Comparison of ENCODE assay signal across 19 cellular contexts in the genomic region with DNA sequence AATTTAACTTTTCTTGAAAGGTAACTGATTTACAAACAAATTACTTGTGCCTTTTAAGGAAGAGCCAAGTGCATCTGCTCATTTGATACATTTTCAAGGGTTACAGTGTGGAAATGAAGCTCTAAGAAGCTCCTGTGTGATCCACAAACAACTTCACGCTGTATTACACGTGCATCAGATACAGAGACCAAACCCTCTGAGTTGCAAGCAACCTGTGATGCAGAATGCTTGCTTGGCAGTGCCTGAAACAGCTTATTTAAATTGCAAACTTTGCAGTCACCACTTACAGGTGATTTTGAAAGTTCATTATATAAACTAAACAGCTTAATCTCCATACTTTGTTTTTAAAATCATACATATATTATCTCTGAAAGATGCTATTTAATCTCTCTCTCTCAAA. TPM values are rescaled to one million over a fixed set of nuclear protein-coding genes. Genes with fewer than 3 reads are reported as not detected.
DNase-seq lines count a peak whose midpoint lies in the region; ATAC-seq and TF ChIP-seq lines count a peak whose summit lies in the region.
"Had no signal": no experiment of that assay in that cellular context is flagged by ENCODE, and none has a peak within 500 bp of the region (broad histone marks: within the 10 kb centered on the region; RNA-seq: fewer than 3 reads in every experiment).

No MANE protein-coding gene starts in this region.

- no peak overlapping the region for H3K4me3 Mint-ChIP-seq in central memory CD8-positive, alpha-beta T cell
- no peak overlapping the region for H3K4me3 Mint-ChIP-seq in nephron
- H3K4me3 Mint-ChIP-seq: CD4-positive, alpha-beta memory T cell had no signal

- no peak for TF ChIP-seq CTCF in left ventricle myocardium inferior (IDR thresholded peaks at IDR 0.05; ENCODE audit: borderline replicate concordance)
- no peak for TF ChIP-seq CTCF in heart right ventricle (IDR thresholded peaks at IDR 0.05)
- no peak for TF ChIP-seq CTCF in nephron (IDR thresholded peaks at IDR 0.05; ENCODE audit: unreplicated experiment in 3 of 3)

- intact Hi-C loops in left ventricle myocardium inferior (cut with micrococcal nuclease), result no loop called here
- intact Hi-C loops in heart right ventricle (cut with DNase I), result no loop called here

- WGBS in heart right ventricle, 2 donors, result 50 to 52% methylated on average over 2 of the region's 2 CpGs

- no peaks in the 10 kb centered on the region for H3K9me3 ChIP-seq in left ventricle myocardium inferior (replicated peaks)
- no peaks in the 10 kb centered on the region for H3K9me3 ChIP-seq in heart right ventricle
- H3K9me3 ChIP-seq: MG63 had no signal

- H3K4me1 Mint-ChIP-seq in central memory CD8-positive, alpha-beta T cell, result peaks cover 60% of the 10 kb centered on the region
- peaks cover 26% of the 10 kb centered on the region for H3K4me1 Mint-ChIP-seq in nephron

- no peak overlapping the region for H3K4me3 ChIP-seq in left ventricle myocardium inferior
- H3K4me3 ChIP-seq in heart right ventricle, result no peak overlapping the region
- H3K4me3 ChIP-seq: GM23248, MG63 had no signal

- peaks cover 82% of the 10 kb centered on the region for H3K4me1 ChIP-seq in left ventricle myocardium inferior
- peaks cover 0 to 81% (median 66%) of the 10 kb centered on the region in 9 donors for H3K4me1 ChIP-seq in heart right ventricle

- H3K27ac ChIP-seq in left ventricle myocardium inferior (replicated peaks) (peak overlapping the region; percentile 23), heart right ventricle (peak overlapping the region in 1 of 10 donors; percentile 1)
- H3K27ac ChIP-seq: GM23248 had no signal

- DNase-seq in left ventricle myocardium inferior, result no peak
- no peak for DNase-seq in heart right ventricle
- no peak for DNase-seq in central memory CD8-positive, alpha-beta T cell (ENCODE audit: low spot score in 2 of 2)
- no peak for DNase-seq in NCI-H2171 (lab: John Stamatoyannopoulos, UW)
- DNase-seq in GM19240 (ENCODE audit: insufficient read length, low spot score), result no peak
- DNase-seq in HUDEP-2 (lab: John Stamatoyannopoulos, UW; ENCODE audit: unreplicated experiment in 76 of 76), result no peak
- no peak for DNase-seq in iPS-NIHi11 (ENCODE audit: low spot score)
- DNase-seq: activated naive CD4-positive, alpha-beta T cell treated with anti-CD3 and anti-CD28 coated beads, Interleukin-2, amount 50 U/mL, for 16 hours; activated T-cell treated with anti-CD3 and anti-CD28 coated beads, Interleukin-2, amount 50 U/mL, for 72 hours; CD4-positive, alpha-beta memory T cell; DMS153; effector memory CD8-positive, alpha-beta T cell; GM23248; MG63; NCI-H2029 treated with DMSO at 0.1 percent for 48 hours; NCI-H524; stimulated activated CD4-positive, alpha-beta T cell treated with anti-CD3 and anti-CD28 coated beads, Interleukin-12 subunit alpha, Interleukin-12 subunit beta, amount 100 ng/mL, for 4 hours; T-helper 9 cell had no signal

- H3K27me3 Mint-ChIP-seq in central memory CD8-positive, alpha-beta T cell, result no peaks in the 10 kb centered on the region
- H3K27me3 Mint-ChIP-seq in nephron (ENCODE audit: low read depth), result no peaks in the 10 kb centered on the region
- H3K27me3 Mint-ChIP-seq: effector memory CD8-positive, alpha-beta T cell had no signal

- H3K9me3 Mint-ChIP-seq in central memory CD8-positive, alpha-beta T cell, result no peaks in the 10 kb centered on the region
- H3K9me3 Mint-ChIP-seq in nephron, result no peaks in the 10 kb centered on the region
- H3K9me3 Mint-ChIP-seq: activated T-cell treated with anti-CD3 and anti-CD28 coated beads, Interleukin-2, amount 50 U/mL, for 72 hours; CD4-positive, alpha-beta memory T cell; effector memory CD8-positive, alpha-beta T cell had no signal

- no peaks in the 10 kb centered on the region for H3K36me3 ChIP-seq in left ventricle myocardium inferior
- H3K36me3 ChIP-seq in heart right ventricle, result peaks cover 0 to 54% (median 0%) of the 10 kb centered on the region in 9 donors

- no peak for ATAC-seq in heart right ventricle
- no peak for ATAC-seq in central memory CD8-positive, alpha-beta T cell (replicated peaks; ENCODE audit: extremely low read depth, poor library complexity, severe bottlenecking)
- ATAC-seq: effector memory CD8-positive, alpha-beta T cell had no signal

- peak overlapping the region; percentile 74 for H3K27ac Mint-ChIP-seq in central memory CD8-positive, alpha-beta T cell (ENCODE audit: low read depth)
- peak overlapping the region in 2 of 3 experiments; percentile 28 to 47 for H3K27ac Mint-ChIP-seq in nephron
- H3K27ac Mint-ChIP-seq: activated T-cell treated with anti-CD3 and anti-CD28 coated beads, Interleukin-2, amount 50 U/mL, for 72 hours; CD4-positive, alpha-beta memory T cell had no signal

- H3K27me3 ChIP-seq in left ventricle myocardium inferior (ENCODE audit: low read depth) (no peaks in the 10 kb centered on the region), heart right ventricle (no peaks in the 10 kb centered on the region)
- H3K27me3 ChIP-seq: MG63 had no signal

- H3K36me3 Mint-ChIP-seq in central memory CD8-positive, alpha-beta T cell (ENCODE audit: insufficient read depth), result peaks cover 26% of the 10 kb centered on the region
- peaks cover 11% of the 10 kb centered on the region for H3K36me3 Mint-ChIP-seq in nephron (ENCODE audit: low read depth)
- H3K36me3 Mint-ChIP-seq: CD4-positive, alpha-beta memory T cell had no signal

RNA-seq across cellular contexts. Expression of a gene that starts 50.1 kb away (rescaled TPM):
- total RNA-seq in left ventricle myocardium inferior (89.1 TPM), heart right ventricle (10 to 100 TPM; 68.7 to 99.5 (median 88.2) TPM)
- 10 to 100 TPM; 17.2 to 26.0 TPM for polyA plus RNA-seq in heart right ventricle
